Comparison of ENCODE assay signal across 9 cellular contexts in genomic region chr9:19925674-19926503, GRCh38.
DNase-seq lines count a peak whose midpoint lies in the region; ATAC-seq, FAIRE-seq and TF ChIP-seq lines count a peak whose summit lies in the region.
"Had no signal": no experiment of that assay in that cellular context is flagged by ENCODE, and none has a peak within 500 bp of the region (broad histone marks: within the 10 kb centered on the region; RNA-seq: fewer than 3 reads in every experiment).

No MANE protein-coding gene starts in this region.

- POLR2A ChIA-PET in activated CD8-positive, alpha-beta T cell treated with anti-CD3 and anti-CD28 coated beads for 36 hours (lab: Charles Lee), result interaction anchor here (0.7 to 0.9 kb wide), 2 partner anchors 168 to 697 kb away, joined by 3 read pairs; partner anchors contain the start of gene MLLT3

- CTCF ChIA-PET in activated CD8-positive, alpha-beta T cell treated with anti-CD3 and anti-CD28 coated beads for 36 hours (lab: Charles Lee), result interaction anchor here (0.8 to 1.6 kb wide), 7 partner anchors 10 to 1185 kb away, joined by 3 to 11 read pairs (median 3); partner anchors contain the start of gene MLLT3

- H3K4me3 Mint-ChIP-seq in activated CD8-positive, alpha-beta T cell treated with anti-CD3 and anti-CD28 coated beads for 36 hours, result peak overlapping the region; percentile 58
- peak overlapping the region; percentile 27 to 61 for H3K4me3 Mint-ChIP-seq in effector memory CD8-positive, alpha-beta T cell
- peak overlapping the region; percentile 32 for H3K4me3 Mint-ChIP-seq in memory B cell

- ATAC-seq in HG03442 (IDR thresholded peaks at IDR 0.05; ENCODE audit: unreplicated experiment) (peak; percentile 94), memory B cell (ENCODE audit: low read depth) (peak; percentile 92)
- peak; percentile 99 for ATAC-seq in activated CD8-positive, alpha-beta T cell treated with anti-CD3 and anti-CD28 coated beads for 36 hours
- ATAC-seq in effector memory CD8-positive, alpha-beta T cell (replicated peaks), result peak; percentile 99

- TF ChIP-seq CTCF in activated CD8-positive, alpha-beta T cell treated with anti-CD3 and anti-CD28 coated beads for 36 hours (IDR thresholded peaks at IDR 0.05), result peak; percentile 95

- FAIRE-seq in GM19239 (lab: Jason Lieb, UNC), result peak; percentile 97
- FAIRE-seq: colon had no signal

- no peak overlapping the region for H3K27ac Mint-ChIP-seq in activated CD8-positive, alpha-beta T cell treated with anti-CD3 and anti-CD28 coated beads for 36 hours
- H3K27ac Mint-ChIP-seq in effector memory CD8-positive, alpha-beta T cell, result no peak overlapping the region
- H3K27ac Mint-ChIP-seq in memory B cell, result no peak overlapping the region

- DNase-seq in C1 segment of cervical spinal cord (lab: John Stamatoyannopoulos, UW), result peak in 12 of 14 donors; percentile 24 to 70 (median 58)
- peak; percentile 71 for DNase-seq in GM19239 (ENCODE audit: insufficient read length, low spot score)
- DNase-seq in NCI-H526 (lab: John Stamatoyannopoulos, UW), result peak; percentile 80 to 92
- peak; percentile 84 for DNase-seq in activated CD8-positive, alpha-beta T cell treated with anti-CD3 and anti-CD28 coated beads for 36 hours
- peak; percentile 74 to 78 (median 74) for DNase-seq in effector memory CD8-positive, alpha-beta T cell
- DNase-seq in memory B cell (ENCODE audit: low spot score in 2 of 2), result peak; percentile 74 to 75
- peak; percentile 63 for DNase-seq in stimulated activated CD8-positive, alpha-beta memory T cell treated with anti-CD3 and anti-CD28 coated beads, Interleukin-15, amount 100 ng/mL, for 1 hour (ENCODE audit: low read depth)

- intact Hi-C loops in activated CD8-positive, alpha-beta T cell treated with anti-CD3 and anti-CD28 coated beads for 36 hours (cut with micrococcal nuclease), result loop anchor here (5.0 kb wide), 5 partner anchors 281 to 1186 kb away; partner anchors contain the start of gene MLLT3

- peaks cover 13% of the 10 kb centered on the region for H3K27me3 Mint-ChIP-seq in activated CD8-positive, alpha-beta T cell treated with anti-CD3 and anti-CD28 coated beads for 36 hours
- peaks cover 0 to 19% of the 10 kb centered on the region in 2 donors for H3K27me3 Mint-ChIP-seq in effector memory CD8-positive, alpha-beta T cell
- peaks cover 4% of the 10 kb centered on the region for H3K27me3 Mint-ChIP-seq in memory B cell

- H3K4me1 Mint-ChIP-seq in activated CD8-positive, alpha-beta T cell treated with anti-CD3 and anti-CD28 coated beads for 36 hours (ENCODE audit: low read depth), result peaks cover 10% of the 10 kb centered on the region
- H3K4me1 Mint-ChIP-seq in effector memory CD8-positive, alpha-beta T cell (ENCODE audit: low read depth in 2 of 2), result peaks cover 3 to 6% of the 10 kb centered on the region in 2 donors
- peaks cover 6% of the 10 kb centered on the region for H3K4me1 Mint-ChIP-seq in memory B cell

- no peaks in the 10 kb centered on the region for H3K36me3 Mint-ChIP-seq in activated CD8-positive, alpha-beta T cell treated with anti-CD3 and anti-CD28 coated beads for 36 hours (ENCODE audit: low read depth)
- no peaks in the 10 kb centered on the region for H3K36me3 Mint-ChIP-seq in effector memory CD8-positive, alpha-beta T cell (ENCODE audit: insufficient read depth)
- no peaks in the 10 kb centered on the region for H3K36me3 Mint-ChIP-seq in memory B cell

- H3K9me3 Mint-ChIP-seq in activated CD8-positive, alpha-beta T cell treated with anti-CD3 and anti-CD28 coated beads for 36 hours, result no peaks in the 10 kb centered on the region
- no peaks in the 10 kb centered on the region for H3K9me3 Mint-ChIP-seq in effector memory CD8-positive, alpha-beta T cell
- H3K9me3 Mint-ChIP-seq in memory B cell, result no peaks in the 10 kb centered on the region

Comparison
In these comparisons a context has a peak if more than half of its experiments do, and no peak if none do; other contexts are left out.
1. Peak in every context shown above with its lines: DNase-seq and ATAC-seq.